26 cellular contexts compared by ENCODE assay signal in the genomic region with DNA sequence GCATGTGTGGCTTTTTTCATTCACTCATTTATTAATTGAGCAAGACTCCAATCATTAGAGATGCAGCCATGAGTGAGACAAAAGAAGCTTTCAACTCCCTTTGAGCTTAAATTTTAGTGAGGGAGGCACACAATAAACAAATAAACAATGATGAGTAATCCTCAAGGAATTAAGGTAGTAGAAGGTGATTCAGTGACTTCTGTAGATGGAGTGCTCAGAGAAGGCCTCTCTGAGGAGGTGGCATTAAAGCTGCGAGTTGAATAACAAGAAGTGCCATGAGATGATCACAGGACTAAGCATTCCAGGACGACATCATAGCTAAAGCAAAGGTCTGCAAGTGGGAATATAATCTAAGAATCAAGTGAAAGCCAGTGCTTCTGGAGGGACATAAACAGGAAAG.
"Had no signal": no experiment of that assay in that cellular context is flagged by ENCODE, and none has a peak within 500 bp of the region (broad histone marks: within the 10 kb centered on the region; RNA-seq: fewer than 3 reads in every experiment).

No MANE protein-coding gene starts in this region.

- H3K27ac Mint-ChIP-seq: activated CD4-positive, alpha-beta T cell treated with anti-CD3 and anti-CD28 coated beads, Interleukin-2, amount 10 ng/mL, durations not matched to agents 7 days and 5 days; activated CD8-positive, alpha-beta T cell treated with anti-CD3 and anti-CD28 coated beads for 36 hours; activated naive CD8-positive, alpha-beta T cell; activated T-helper 17 cell treated with anti-CD3 and anti-CD28 coated beads, Interleukin-2, amount 50 U/mL, for 72 hours; naive thymus-derived CD4-positive, alpha-beta T cell; T-helper 17 cell had no signal

- H3K27me3 Mint-ChIP-seq: activated CD4-positive, alpha-beta T cell treated with anti-CD3 and anti-CD28 coated beads, Interleukin-2, amount 10 ng/mL, durations not matched to agents 7 days and 5 days; T-helper 17 cell had no signal

- H3K9me3 ChIP-seq: psoas muscle, spleen, testis, transverse colon had no signal

- H3K4me1 ChIP-seq: esophagus muscularis mucosa, parathyroid adenoma, psoas muscle, spleen, testis, transverse colon had no signal

- H3K4me3 ChIP-seq: esophagus muscularis mucosa, psoas muscle, spleen, testis, transverse colon had no signal

- H3K9me3 Mint-ChIP-seq: activated CD8-positive, alpha-beta T cell treated with anti-CD3 and anti-CD28 coated beads for 36 hours had no signal

- DNase-seq: activated CD4-positive, alpha-beta T cell treated with anti-CD3 and anti-CD28 coated beads for 1 hour; activated CD4-positive, alpha-beta T cell treated with anti-CD3 and anti-CD28 coated beads, Interleukin-2, amount 10 ng/mL, durations not matched to agents 7 days and 5 days; activated CD8-positive, alpha-beta T cell treated with anti-CD3 and anti-CD28 coated beads for 36 hours; activated T-cell treated with anti-CD3 and anti-CD28 coated beads, Interleukin-2, amount 50 U/mL, for 4 hours; anterior cingulate cortex; dermis blood vessel endothelial cell; effector CD4-positive, alpha-beta T cell; foreskin melanocyte; kidney; left colon; mammary epithelial cell; midbrain; naive thymus-derived CD4-positive, alpha-beta T cell; nucleus accumbens; psoas muscle; right cardiac atrium; spleen; stimulated activated naive CD4-positive, alpha-beta T cell; SW 1271; T-helper 17 cell; testis; transverse colon had no signal

- H3K27me3 ChIP-seq: esophagus muscularis mucosa, testis, transverse colon had no signal

- H3K36me3 Mint-ChIP-seq: activated naive CD8-positive, alpha-beta T cell had no signal

- H3K27ac ChIP-seq: esophagus muscularis mucosa, parathyroid adenoma, psoas muscle, spleen, testis, transverse colon had no signal

- H3K9ac ChIP-seq: parathyroid adenoma had no signal

- H3K4me3 Mint-ChIP-seq: activated CD4-positive, alpha-beta T cell treated with anti-CD3 and anti-CD28 coated beads, Interleukin-2, amount 10 ng/mL, durations not matched to agents 7 days and 5 days; activated CD8-positive, alpha-beta T cell treated with anti-CD3 and anti-CD28 coated beads for 36 hours; activated naive CD8-positive, alpha-beta T cell; activated T-cell treated with anti-CD3 and anti-CD28 coated beads, Interleukin-2, amount 50 U/mL, for 4 hours; activated T-helper 17 cell treated with anti-CD3 and anti-CD28 coated beads, Interleukin-2, amount 50 U/mL, for 72 hours; naive thymus-derived CD4-positive, alpha-beta T cell; T-helper 17 cell had no signal

- H3K4me1 Mint-ChIP-seq: activated CD4-positive, alpha-beta T cell treated with anti-CD3 and anti-CD28 coated beads, Interleukin-2, amount 10 ng/mL, durations not matched to agents 7 days and 5 days; activated T-helper 17 cell treated with anti-CD3 and anti-CD28 coated beads, Interleukin-2, amount 50 U/mL, for 72 hours; T-helper 17 cell had no signal

- H3K36me3 ChIP-seq: esophagus muscularis mucosa, spleen, transverse colon had no signal

- ATAC-seq: activated CD8-positive, alpha-beta T cell treated with anti-CD3 and anti-CD28 coated beads for 36 hours; activated T-cell treated with anti-CD3 and anti-CD28 coated beads, Interleukin-2, amount 50 U/mL, for 4 hours; activated T-helper 17 cell treated with anti-CD3 and anti-CD28 coated beads, Interleukin-2, amount 50 U/mL, for 72 hours; left colon; naive thymus-derived CD4-positive, alpha-beta T cell; psoas muscle; right cardiac atrium; T-helper 17 cell had no signal
